9 cellular contexts compared by ENCODE assay signal in genomic region chr4:67198757-67199156, GRCh38.
DNase-seq lines count a peak whose midpoint lies in the region; ATAC-seq and TF ChIP-seq lines count a peak whose summit lies in the region.
"Had no signal": no experiment of that assay in that cellular context is flagged by ENCODE, and none has a peak within 500 bp of the region (broad histone marks: within the 10 kb centered on the region; RNA-seq: fewer than 3 reads in every experiment).

No MANE protein-coding gene starts in this region.

- H3K4me1 ChIP-seq in heart right ventricle, result no peaks in the 10 kb centered on the region

- WGBS in heart right ventricle, 2 donors, result 6 to 16% methylated on average over 2 of the region's 2 CpGs

- no peak overlapping the region for H3K4me3 ChIP-seq in heart right ventricle

- intact Hi-C loops in heart right ventricle (cut with DNase I) (no loop called here), cardiac septum (cut with DNase I) (no loop called here)

- no peaks in the 10 kb centered on the region for H3K27me3 ChIP-seq in heart right ventricle

- peak in 6 of 9 donors; percentile 18 to 36 (median 34) for TF ChIP-seq CTCF in heart right ventricle (IDR thresholded peaks at IDR 0.05)
- no peak for TF ChIP-seq CTCF in endothelial cell (IDR thresholded peaks at IDR 0.05; ENCODE audit: unreplicated experiment)

- no peak overlapping the region for H3K4me3 Mint-ChIP-seq in endothelial cell (ENCODE audit: unreplicated experiment)
- no peak overlapping the region for H3K4me3 Mint-ChIP-seq in T-helper 2 cell treated with Interferon-gamma antibody and Interleukin-4, amounts not matched to agents 5 μg/mL and 100 μg/mL, for 36 hours
- H3K4me3 Mint-ChIP-seq: activated B cell treated with CpG ODN at 0.5 μM for 24 hours had no signal

- H3K36me3 ChIP-seq in heart right ventricle, result no peaks in the 10 kb centered on the region

- H3K4me1 Mint-ChIP-seq in endothelial cell (ENCODE audit: unreplicated experiment), result peaks cover 14% of the 10 kb centered on the region
- no peaks in the 10 kb centered on the region for H3K4me1 Mint-ChIP-seq in T-helper 2 cell treated with Interferon-gamma antibody and Interleukin-4, amounts not matched to agents 5 μg/mL and 100 μg/mL, for 36 hours (ENCODE audit: low read depth)
- H3K4me1 Mint-ChIP-seq: activated B cell treated with CpG ODN at 0.5 μM for 24 hours had no signal

- DNase-seq in heart right ventricle (no peak), cardiac septum (ENCODE audit: low spot score) (no peak), NCI-H446 (lab: John Stamatoyannopoulos, UW) (peak; percentile 0 to 77), endothelial cell (ENCODE audit: low spot score) (peak; percentile 8), CD1c-positive myeloid dendritic cell (ENCODE audit: extremely low spot score) (no peak)
- DNase-seq in T-helper 2 cell treated with Interferon-gamma antibody and Interleukin-4, amounts not matched to agents 5 μg/mL and 100 μg/mL, for 36 hours (ENCODE audit: low spot score), result no peak
- DNase-seq in activated effector memory CD4-positive, alpha-beta T cell treated with anti-CD3 and anti-CD28 coated beads, Interleukin-2, amount 50 U/mL, for 16 hours, result no peak
- DNase-seq: activated B cell treated with CpG ODN at 0.5 μM for 24 hours had no signal

- peaks cover 0 to 3% (median 0%) of the 10 kb centered on the region in 11 donors for H3K9me3 ChIP-seq in heart right ventricle

- no peak overlapping the region for H3K27ac ChIP-seq in heart right ventricle

- no peaks in the 10 kb centered on the region for H3K36me3 Mint-ChIP-seq in endothelial cell (ENCODE audit: low read depth, unreplicated experiment)
- no peaks in the 10 kb centered on the region for H3K36me3 Mint-ChIP-seq in T-helper 2 cell treated with Interferon-gamma antibody and Interleukin-4, amounts not matched to agents 5 μg/mL and 100 μg/mL, for 36 hours (ENCODE audit: low read depth)

- H3K27me3 Mint-ChIP-seq in endothelial cell (ENCODE audit: unreplicated experiment), result peaks cover 2% of the 10 kb centered on the region
- no peaks in the 10 kb centered on the region for H3K27me3 Mint-ChIP-seq in T-helper 2 cell treated with Interferon-gamma antibody and Interleukin-4, amounts not matched to agents 5 μg/mL and 100 μg/mL, for 36 hours (ENCODE audit: low read depth)
- H3K27me3 Mint-ChIP-seq: activated B cell treated with CpG ODN at 0.5 μM for 24 hours had no signal

- no peak overlapping the region for H3K27ac Mint-ChIP-seq in endothelial cell (ENCODE audit: unreplicated experiment)
- H3K27ac Mint-ChIP-seq in T-helper 2 cell treated with Interferon-gamma antibody and Interleukin-4, amounts not matched to agents 5 μg/mL and 100 μg/mL, for 36 hours, result no peak overlapping the region
- H3K27ac Mint-ChIP-seq: activated B cell treated with CpG ODN at 0.5 μM for 24 hours had no signal

- H3K9me3 Mint-ChIP-seq in endothelial cell (ENCODE audit: unreplicated experiment), result no peaks in the 10 kb centered on the region
- no peaks in the 10 kb centered on the region for H3K9me3 Mint-ChIP-seq in T-helper 2 cell treated with Interferon-gamma antibody and Interleukin-4, amounts not matched to agents 5 μg/mL and 100 μg/mL, for 36 hours
- H3K9me3 Mint-ChIP-seq: activated B cell treated with CpG ODN at 0.5 μM for 24 hours had no signal

- peak in 4 of 8 donors; percentile 33 to 59 (median 54) for ATAC-seq in heart right ventricle
- no peak for ATAC-seq in HG02970 (IDR thresholded peaks at IDR 0.05; ENCODE audit: low FRiP score, unreplicated experiment)

Comparison
In these comparisons a context has a peak if more than half of its experiments do, and no peak if none do; other contexts are left out.
1. DNase-seq: peak in NCI-H446 (2 of 2) and endothelial cell (single experiment); none in heart right ventricle (0 of 2), cardiac septum (single experiment), T-helper 2 cell treated with Interferon-gamma antibody and Interleukin-4, amounts not matched to agents 5 μg/mL and 100 μg/mL, for 36 hours (single experiment), activated effector memory CD4-positive, alpha-beta T cell treated with anti-CD3 and anti-CD28 coated beads, Interleukin-2, amount 50 U/mL, for 16 hours (single experiment) and CD1c-positive myeloid dendritic cell (single experiment).